In genomic region chr11:128367573-128367972, GRCh38 we compare ENCODE assay signal across 11 cellular contexts.
DNase-seq lines count a peak whose midpoint lies in the region; ATAC-seq, FAIRE-seq and TF ChIP-seq lines count a peak whose summit lies in the region.
"Had no signal": no experiment of that assay in that cellular context is flagged by ENCODE, and none has a peak within 500 bp of the region (broad histone marks: within the 10 kb centered on the region; RNA-seq: fewer than 3 reads in every experiment).

No MANE protein-coding gene starts in this region.

- peak; percentile 50 for FAIRE-seq in GM18507 (lab: Jason Lieb, UNC)

- H3K4me1 ChIP-seq in hepatocyte (ENCODE audit: insufficient read depth): no peaks in the 10 kb centered on the region
- no peaks in the 10 kb centered on the region for H3K4me1 ChIP-seq in left ventricle myocardium inferior

- no peaks in the 10 kb centered on the region for H3K27me3 ChIP-seq in hepatocyte
- H3K27me3 ChIP-seq in left ventricle myocardium inferior (ENCODE audit: low read depth): no peaks in the 10 kb centered on the region

- H4K20me1 ChIP-seq in hepatocyte (ENCODE audit: insufficient read depth, poor library complexity, severe bottlenecking): no peaks in the 10 kb centered on the region

- TF ChIP-seq POLR2A in erythroblast (IDR thresholded peaks at IDR 0.05; ENCODE audit: low read length): no peak

- H3K4me3 ChIP-seq in hepatocyte (no peak overlapping the region), left ventricle myocardium inferior (no peak overlapping the region)

- intact Hi-C loops in left ventricle myocardium inferior (cut with micrococcal nuclease): no loop called here

- no peak for TF ChIP-seq CTCF in hepatocyte (IDR thresholded peaks at IDR 0.05; ENCODE audit: poor library complexity)
- TF ChIP-seq CTCF in left ventricle myocardium inferior (IDR thresholded peaks at IDR 0.05; ENCODE audit: borderline replicate concordance): no peak

- no peak overlapping the region for H3K27ac Mint-ChIP-seq in activated naive CD4-positive, alpha-beta T cell treated with anti-CD3 and anti-CD28 coated beads, Interleukin-2, amount 50 U/mL, for 72 hours
- H3K27ac Mint-ChIP-seq: progenitor cell of endocrine pancreas had no signal

- H3K79me2 ChIP-seq in hepatocyte: no peaks in the 10 kb centered on the region

- WGBS in hepatocyte (ENCODE audit: low lambda C conversion rate, missing lambda C conversion rate): 86% methylated on average over 10 of the region's 10 CpGs

- H3K9me3 ChIP-seq in hepatocyte (ENCODE audit: low read depth): no peaks in the 10 kb centered on the region
- no peaks in the 10 kb centered on the region for H3K9me3 ChIP-seq in left ventricle myocardium inferior (replicated peaks)

- H3K9me2 ChIP-seq in hepatocyte (replicated peaks; ENCODE audit: insufficient read depth): no peaks in the 10 kb centered on the region

- H3K36me3 Mint-ChIP-seq in activated naive CD4-positive, alpha-beta T cell treated with anti-CD3 and anti-CD28 coated beads, Interleukin-2, amount 50 U/mL, for 72 hours: peaks cover 0 to 6% of the 10 kb centered on the region in 2 donors

- H3K27ac ChIP-seq in hepatocyte (no peak overlapping the region), left ventricle myocardium inferior (replicated peaks) (no peak overlapping the region)

- H2AFZ ChIP-seq in hepatocyte: no peak overlapping the region

- ATAC-seq in GM21447 (IDR thresholded peaks at IDR 0.05; ENCODE audit: unreplicated experiment) (peak; percentile 90), HG03520 (IDR thresholded peaks at IDR 0.05; ENCODE audit: unreplicated experiment) (peak; percentile 72)
- ATAC-seq in activated naive CD4-positive, alpha-beta T cell treated with anti-CD3 and anti-CD28 coated beads, Interleukin-2, amount 50 U/mL, for 72 hours: peak; percentile 28 to 67
- ATAC-seq: Right ventricle myocardium inferior had no signal

- peaks cover 7 to 15% of the 10 kb centered on the region in 2 donors for H3K9me3 Mint-ChIP-seq in activated naive CD4-positive, alpha-beta T cell treated with anti-CD3 and anti-CD28 coated beads, Interleukin-2, amount 50 U/mL, for 72 hours

- DNase-seq in GM18507 (ENCODE audit: extremely low spot score, insufficient read length, low read depth) (no peak), HCEC 1CT (no peak), hepatocyte (ENCODE audit: low spot score) (no peak), erythroblast (lab: John Stamatoyannopoulos, UW) (no peak), left ventricle myocardium inferior (no peak)
- DNase-seq in activated naive CD4-positive, alpha-beta T cell treated with anti-CD3 and anti-CD28 coated beads, Interleukin-2, amount 50 U/mL, for 72 hours (ENCODE audit: low spot score in 2 of 2): no peak
- DNase-seq: foreskin melanocyte had no signal

- H3K36me3 ChIP-seq in hepatocyte (replicated peaks; ENCODE audit: insufficient read depth, low read depth) (no peaks in the 10 kb centered on the region), left ventricle myocardium inferior (no peaks in the 10 kb centered on the region)

- no peak overlapping the region for H3K4me2 ChIP-seq in hepatocyte
